10 cellular contexts compared by ENCODE assay signal in the genomic region with DNA sequence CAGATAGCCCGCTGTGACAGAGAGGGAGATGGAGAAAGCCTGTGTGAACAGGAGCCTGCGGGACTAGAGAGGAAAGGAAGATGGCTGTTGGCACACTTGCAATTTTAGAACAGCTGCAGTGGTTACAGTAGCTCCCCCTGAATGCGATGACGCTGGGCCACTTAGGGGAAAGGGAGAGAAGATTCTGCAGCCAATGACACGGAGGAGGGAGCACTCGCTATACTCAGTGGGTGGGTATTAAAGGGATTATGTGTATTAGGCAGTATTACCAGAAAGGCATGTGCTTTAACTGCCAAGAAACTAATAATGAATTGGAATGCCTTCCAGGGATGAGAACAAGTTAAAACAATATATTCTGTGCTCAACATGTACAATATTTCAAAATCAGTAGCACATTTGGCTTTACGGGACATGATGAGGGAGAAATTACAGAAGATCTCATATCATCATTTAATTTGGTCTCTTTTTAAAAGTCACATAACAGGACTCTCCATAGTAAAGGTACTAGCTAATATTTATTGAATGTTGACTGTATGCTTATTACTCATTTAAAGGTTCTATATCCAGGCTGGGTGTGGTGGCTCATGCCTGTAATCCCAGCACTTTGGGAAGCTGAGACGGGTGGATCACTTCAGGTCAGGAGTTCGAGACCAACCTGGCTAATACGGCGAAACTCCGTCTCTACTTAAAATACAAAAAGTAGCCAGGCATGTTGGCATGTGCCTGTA. TPM values are rescaled to one million over a fixed set of nuclear protein-coding genes. Genes with fewer than 3 reads are reported as not detected.
DNase-seq lines count a peak whose midpoint lies in the region; ATAC-seq and TF ChIP-seq lines count a peak whose summit lies in the region.
"Had no signal": no experiment of that assay in that cellular context is flagged by ENCODE, and none has a peak within 500 bp of the region (broad histone marks: within the 10 kb centered on the region; RNA-seq: fewer than 3 reads in every experiment).

No MANE protein-coding gene starts in this region.

- H3K79me2 ChIP-seq in osteoblast (ENCODE audit: insufficient read depth, low read length), result no peaks in the 10 kb centered on the region

- DNase-seq in EL (peak; percentile 38), NCI-H2227 (lab: John Stamatoyannopoulos, UW; ENCODE audit: unreplicated experiment) (peak; percentile 35), osteoblast (ENCODE audit: insufficient read length, low spot score, missing footprints) (peak; percentile 80), HEK293T (ENCODE audit: extremely low spot score) (no peak)
- no peak for DNase-seq in central memory CD4-positive, alpha-beta T cell
- DNase-seq: spleen had no signal

- H3K27ac ChIP-seq in esophagus (ENCODE audit: low read depth in 2 of 2, low read length in 1 of 2), result peak overlapping the region; percentile 71 to 74
- no peak overlapping the region for H3K27ac ChIP-seq in osteoblast (ENCODE audit: low read depth, low read length)
- H3K27ac ChIP-seq: thyroid gland had no signal

- ATAC-seq in HG03280 (IDR thresholded peaks at IDR 0.05; ENCODE audit: unreplicated experiment), result no peak
- no peak for ATAC-seq in HG03432 (IDR thresholded peaks at IDR 0.05; ENCODE audit: unreplicated experiment)

- no peak for TF ChIP-seq CTCF in osteoblast (IDR thresholded peaks at IDR 0.05; ENCODE audit: extremely low read depth, low read depth, low read length)

- H4K20me1 ChIP-seq in osteoblast (ENCODE audit: insufficient read depth, low read length), result no peaks in the 10 kb centered on the region

- no peaks in the 10 kb centered on the region for H3K27me3 ChIP-seq in esophagus (ENCODE audit: control insufficient read depth in 1 of 2, insufficient read depth in 2 of 2, low read length in 2 of 2)
- peaks cover 2% of the 10 kb centered on the region for H3K27me3 ChIP-seq in osteoblast (ENCODE audit: insufficient read depth, low read length)
- H3K27me3 ChIP-seq: spleen, thyroid gland had no signal

- peak overlapping the region; percentile 25 for H3K4me2 ChIP-seq in osteoblast (ENCODE audit: insufficient read depth, low read length)

- H2AFZ ChIP-seq in osteoblast (ENCODE audit: low read length), result peak overlapping the region; percentile 26

- whole genome bisulfite sequencing in esophagus, 2 donors, result 32 to 44% methylated on average over 12 of the region's 12 CpGs

- POLR2A ChIA-PET in HEK293T (lab: Yijun Ruan, JAX), result no interaction called here

- H3K36me3 ChIP-seq in esophagus (ENCODE audit: control insufficient read depth in 2 of 2, insufficient read depth in 2 of 2, low read length in 1 of 2), result no peaks in the 10 kb centered on the region
- no peaks in the 10 kb centered on the region for H3K36me3 ChIP-seq in osteoblast (ENCODE audit: insufficient read depth, low read length)
- H3K36me3 ChIP-seq: spleen, thyroid gland had no signal

- peaks cover 0 to 3% of the 10 kb centered on the region in 2 donors for H3K4me1 ChIP-seq in esophagus (ENCODE audit: control insufficient read depth in 2 of 2, insufficient read depth in 2 of 2, low read length in 1 of 2)
- no peaks in the 10 kb centered on the region for H3K4me1 ChIP-seq in osteoblast (ENCODE audit: insufficient read depth, low read length)

- H3K9me3 ChIP-seq in esophagus (ENCODE audit: control insufficient read depth in 2 of 2, insufficient read depth in 1 of 2, low read depth in 1 of 2, low read length in 1 of 2) (no peaks in the 10 kb centered on the region), osteoblast (ENCODE audit: low read depth, low read length) (no peaks in the 10 kb centered on the region)
- H3K9me3 ChIP-seq: spleen, thyroid gland had no signal

- CTCF ChIA-PET in HEK293T (lab: Yijun Ruan, JAX), result interaction anchor here (0.6 kb wide), 1 partner anchor 65 kb away, joined by 4 read pairs; no protein-coding TSS in a partner anchor

- no peak overlapping the region for H3K4me3 ChIP-seq in esophagus (ENCODE audit: low read depth in 1 of 2, low read length in 2 of 2)
- H3K4me3 ChIP-seq in osteoblast (ENCODE audit: insufficient read depth, low read length), result no peak overlapping the region
- H3K4me3 ChIP-seq: spleen, thyroid gland had no signal

TF ChIP-seq in HEK293T, 16 proteins besides CTCF, POLR2A, EP300 and RAD21:
- TF ChIP-seq LEF1 (IDR thresholded peaks at IDR 0.05; ENCODE audit: borderline replicate concordance), result no peak
- no peak for TF ChIP-seq BHLHE40 (IDR thresholded peaks at IDR 0.05; ENCODE audit: borderline replicate concordance)
- TF ChIP-seq ZNF384 (IDR thresholded peaks at IDR 0.05), result no peak
- no peak for TF ChIP-seq CTBP1 (IDR thresholded peaks at IDR 0.05; ENCODE audit: borderline replicate concordance)
- TF ChIP-seq SUZ12 (IDR thresholded peaks at IDR 0.05), result no peak
- no peak for TF ChIP-seq HDGF (IDR thresholded peaks at IDR 0.05; ENCODE audit: borderline replicate concordance)
- no peak for TF ChIP-seq ARNT (IDR thresholded peaks at IDR 0.05)
- TF ChIP-seq SP1 (IDR thresholded peaks at IDR 0.05), result no peak
- no peak for TF ChIP-seq ELF4 (IDR thresholded peaks at IDR 0.05)
- no peak for TF ChIP-seq TARDBP (IDR thresholded peaks at IDR 0.05)
- no peak for TF ChIP-seq NFRKB (IDR thresholded peaks at IDR 0.05)
- no peak for TF ChIP-seq FOXM1 (IDR thresholded peaks at IDR 0.05; ENCODE audit: borderline replicate concordance)
- TF ChIP-seq, protein P1, sequence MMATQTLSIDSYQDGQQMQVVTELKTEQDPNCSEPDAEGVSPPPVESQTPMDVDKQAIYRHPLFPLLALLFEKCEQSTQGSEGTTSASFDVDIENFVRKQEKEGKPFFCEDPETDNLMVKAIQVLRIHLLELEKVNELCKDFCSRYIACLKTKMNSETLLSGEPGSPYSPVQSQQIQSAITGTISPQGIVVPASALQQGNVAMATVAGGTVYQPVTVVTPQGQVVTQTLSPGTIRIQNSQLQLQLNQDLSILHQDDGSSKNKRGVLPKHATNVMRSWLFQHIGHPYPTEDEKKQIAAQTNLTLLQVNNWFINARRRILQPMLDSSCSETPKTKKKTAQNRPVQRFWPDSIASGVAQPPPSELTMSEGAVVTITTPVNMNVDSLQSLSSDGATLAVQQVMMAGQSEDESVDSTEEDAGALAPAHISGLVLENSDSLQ (IDR thresholded peaks at IDR 0.05), result no peak
- TF ChIP-seq FOXA1 (IDR thresholded peaks at IDR 0.05), result no peak
- no peak for TF ChIP-seq L3MBTL2 (conservative IDR thresholded peaks at IDR 0.05)
- no peak for TF ChIP-seq FOXK2 (IDR thresholded peaks at IDR 0.05)

RNA-seq across cellular contexts. Expression of gene FOS, which starts 35.9 kb away (rescaled TPM):
- polyA plus RNA-seq in esophagus, result 100 to 1,000 TPM in 1 of 2 donors, 10 to 100 TPM in 1; 99.5 to 102 TPM
- total RNA-seq in osteoblast, result 42.3 and 63.6 TPM in 2 replicates

Comparison
In these comparisons a context has a peak if more than half of its experiments do, and no peak if none do; other contexts are left out.
1. DNase-seq: peak in EL (single experiment), NCI-H2227 (single experiment) and osteoblast (single experiment); none in HEK293T (single experiment) and central memory CD4-positive, alpha-beta T cell (single experiment).